Comparison of ENCODE assay signal across 8 cellular contexts in the genomic region with DNA sequence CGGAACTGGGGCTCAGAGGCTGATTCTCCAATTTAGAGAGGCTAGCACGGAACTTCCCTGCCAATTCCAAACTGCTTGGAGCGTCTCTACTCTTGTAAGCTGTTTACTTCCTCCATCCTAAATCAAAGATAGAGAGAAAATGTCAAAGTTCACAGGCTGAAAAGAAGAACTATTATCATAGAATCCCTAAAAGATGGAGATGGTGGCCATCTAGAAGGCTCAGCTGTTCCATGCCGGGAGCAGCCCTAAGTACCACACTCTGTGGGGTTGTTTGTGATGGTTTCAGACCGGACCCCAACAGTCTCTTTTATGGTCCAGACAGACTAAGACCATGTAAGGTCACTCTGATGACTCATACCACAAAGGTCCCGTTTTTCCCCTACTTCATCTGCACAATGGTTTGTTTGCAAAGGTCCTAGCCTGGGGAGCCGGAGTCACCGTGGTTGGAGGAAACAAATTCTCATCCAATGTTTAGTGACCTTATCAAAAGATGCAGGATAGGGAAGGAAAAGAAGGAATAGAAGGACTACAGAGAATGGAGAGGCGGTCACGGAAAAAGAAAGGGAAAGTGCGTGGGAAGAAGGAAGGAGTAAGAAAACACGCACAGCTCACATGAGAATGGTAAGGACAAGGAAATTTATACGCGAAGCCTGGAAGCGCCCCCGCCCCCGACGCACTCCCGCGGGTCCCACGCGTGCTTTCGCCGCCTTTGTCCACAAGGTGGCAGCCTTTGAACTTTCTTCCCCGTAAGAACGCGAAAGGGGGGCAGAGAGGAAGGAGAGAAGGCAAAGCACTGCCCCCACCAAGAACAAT. TPM values are rescaled to one million over a fixed set of nuclear protein-coding genes. Genes with fewer than 3 reads are reported as not detected.
DNase-seq lines count a peak whose midpoint lies in the region; ATAC-seq and TF ChIP-seq lines count a peak whose summit lies in the region.

No MANE protein-coding gene starts in this region.

- peaks cover 14% of the 10 kb centered on the region for H4K20me1 ChIP-seq in IMR-90 (ENCODE audit: insufficient read depth, low read length)

- DNase-seq in G401 (ENCODE audit: low spot score) (peak; percentile 77), IMR-90 (peak; percentile 76), SKM-1 treated with dmso at 0.1 percent for 144 hours (lab: John Stamatoyannopoulos, UW; ENCODE audit: unreplicated experiment) (peak; percentile 41), astrocyte of the cerebellum (ENCODE audit: low read depth) (no peak), hypothalamus (lab: John Stamatoyannopoulos, UW) (peak in 44 of 51 donors; percentile 6 to 85 (median 54)), renal cortical epithelial cell (ENCODE audit: low read depth) (peak; percentile 32)

- TF ChIP-seq CTCF in IMR-90 (conservative IDR thresholded peaks at IDR 0.05; ENCODE audit: low read depth, low read length) (peak; percentile 78), astrocyte of the cerebellum (IDR thresholded peaks at IDR 0.05; ENCODE audit: low read depth, low read length, missing control alignments) (peak; percentile 82)

- H3K4me1 ChIP-seq in IMR-90 (ENCODE audit: control insufficient read depth, insufficient read depth, low read length), result peaks cover 3% of the 10 kb centered on the region; the same call in 1 of the 2 replicates

- H3K4me3 ChIP-seq in IMR-90 (ENCODE audit: insufficient read depth, low read depth, low read length) (peak overlapping the region; percentile 99), astrocyte of the cerebellum (ENCODE audit: low read depth, low read length) (peak overlapping the region; percentile 82)

- H3K27me3 ChIP-seq in IMR-90 (ENCODE audit: control insufficient read depth, insufficient read depth, low read length), result no peaks in the 10 kb centered on the region

- TF ChIP-seq POLR2A in IMR-90 (IDR thresholded peaks at IDR 0.05; ENCODE audit: low read depth, low read length), result no peak

- H3K18ac ChIP-seq in IMR-90 (ENCODE audit: low read depth, low read length), result peak overlapping the region; percentile 5

- dilution Hi-C loops in IMR-90 (cut with HindIII; ENCODE audit: low sequenced_read_pairs, unreplicated experiment), result loop anchor here (25.0 kb wide), 1 partner anchor 300 kb away; no protein-coding TSS in a partner anchor

- H3K9me3 ChIP-seq in IMR-90 (ENCODE audit: control insufficient read depth, insufficient read depth, low read length), result no peaks in the 10 kb centered on the region

- H3K4me2 ChIP-seq in IMR-90 (ENCODE audit: low read depth, low read length), result peak overlapping the region; percentile 54

- 13% methylated on average over 3 of the region's 27 CpGs; no CpG with 5 or more reads in 1 of the 2 experiments for WGBS in IMR-90 (ENCODE audit: extremely low coverage in 2 of 2, insufficient read length in 1 of 2), 2 experiments

- peak overlapping the region; percentile 14; the same call in 1 of the 2 replicates for H3K14ac ChIP-seq in IMR-90 (replicated peaks; ENCODE audit: low read depth, low read length)

- CTCF ChIA-PET in IMR-90 (lab: Yijun Ruan, JAX), result interaction anchor here (0.6 to 1.1 kb wide), 10 partner anchors 12 to 293 kb away, joined by 3 to 4 read pairs (median 3); no protein-coding TSS in a partner anchor

- H3K36me3 ChIP-seq in IMR-90 (ENCODE audit: control insufficient read depth, insufficient read depth, low read length), result peaks cover 4% of the 10 kb centered on the region

- peak overlapping the region; percentile 58; the same call in 1 of the 2 replicates for H2BK20ac ChIP-seq in IMR-90 (ENCODE audit: low read depth, low read length)

- ATAC-seq in IMR-90 (ENCODE audit: low read depth) (peak; percentile 68), HG02623 (IDR thresholded peaks at IDR 0.05; ENCODE audit: unreplicated experiment) (no peak), HG02884 (IDR thresholded peaks at IDR 0.05; ENCODE audit: unreplicated experiment) (no peak)

- H2BK120ac ChIP-seq in IMR-90 (ENCODE audit: low read depth, low read length), result peak overlapping the region; percentile 85

- POLR2A ChIA-PET in IMR-90 (lab: Charles Lee; ENCODE audit: unreplicated experiment), result interaction anchor here (0.5 kb wide), 1 partner anchor 67 kb away, joined by 3 read pairs; no protein-coding TSS in a partner anchor

- peaks cover 8% of the 10 kb centered on the region for H3K9me1 ChIP-seq in IMR-90 (ENCODE audit: insufficient read depth, low read length)

- peak overlapping the region; percentile 73; the same call in 1 of the 2 replicates for H3K56ac ChIP-seq in IMR-90 (ENCODE audit: extremely low read depth, insufficient read depth, low read length)

- H2AK5ac ChIP-seq in IMR-90 (ENCODE audit: low read depth, low read length), result peak overlapping the region; percentile 31

- H4K8ac ChIP-seq in IMR-90 (ENCODE audit: low read depth in 2 of 2, low read length in 2 of 2), result peak overlapping the region; percentile 67 to 94

- peak overlapping the region; percentile 65 for H2AK9ac ChIP-seq in IMR-90 (replicated peaks; ENCODE audit: low read depth, low read length, poor library complexity)

- H4K5ac ChIP-seq in IMR-90 (ENCODE audit: low read depth, low read length), result 0 out of 2 replicates have a peak overlapping the region, but pooled peaks have one; percentile 7

- H4K91ac ChIP-seq in IMR-90 (ENCODE audit: insufficient read depth, low read depth, low read length), result peak overlapping the region; percentile 47; the same call in 1 of the 2 replicates

- peak; percentile 74 for TF ChIP-seq RAD21 in IMR-90 (IDR thresholded peaks at IDR 0.05; ENCODE audit: low read length)

- peak overlapping the region; percentile 97 for H2AFZ ChIP-seq in IMR-90 (replicated peaks; ENCODE audit: low read length, poor library complexity)

- peak overlapping the region; percentile 90; the same call in 2 of the 3 replicates for H2BK15ac ChIP-seq in IMR-90 (ENCODE audit: low read depth, low read length)

- peak overlapping the region; percentile 89 for H3K4ac ChIP-seq in IMR-90 (ENCODE audit: low read depth, low read length)

- H3K79me1 ChIP-seq in IMR-90 (ENCODE audit: low read depth in 1 of 2, low read length in 2 of 2), result peaks cover 16 to 26% of the 10 kb centered on the region in 2 experiments

- no TSS peak for BruUV-seq in IMR-90 (replicated peaks; lab: Mats Ljungman, UMichigan)

- H3K23ac ChIP-seq in IMR-90 (ENCODE audit: low read depth, low read length), result peak overlapping the region; percentile 61

- intact Hi-C loops in IMR-90 (cut with micrococcal nuclease), result loop anchor here (1.0 to 10.0 kb wide), 4 partner anchors 69 to 698 kb away; a partner anchor contains a TSS

- peak overlapping the region; percentile 100 for H3K9ac ChIP-seq in IMR-90 (ENCODE audit: low read depth, low read length)

- H3K27ac ChIP-seq in IMR-90 (ENCODE audit: insufficient read depth, low read length), result peak overlapping the region; percentile 89

- in situ Hi-C loops in G401 (cut with HindIII; ENCODE audit: low sequenced_read_pairs), result no loop called here
- in situ Hi-C loops in IMR-90 (cut with MboI; ENCODE audit: low sequenced_read_pairs), result loop anchor here (5.0 to 10.0 kb wide), 2 partner anchors 162 to 295 kb away; no protein-coding TSS in a partner anchor
- in situ Hi-C loops in astrocyte of the cerebellum (cut with HindIII; ENCODE audit: low sequenced_read_pairs), result loop anchor here (25.0 kb wide), 1 partner anchor 100 kb away; no protein-coding TSS in a partner anchor

- H2BK5ac ChIP-seq in IMR-90 (ENCODE audit: low read depth, low read length, poor library complexity, severe bottlenecking), result peak overlapping the region; percentile 77

TF ChIP-seq in IMR-90, 13 proteins besides CTCF, POLR2A, EP300 and RAD21 (continues in another document):
- TF ChIP-seq, protein P1, sequence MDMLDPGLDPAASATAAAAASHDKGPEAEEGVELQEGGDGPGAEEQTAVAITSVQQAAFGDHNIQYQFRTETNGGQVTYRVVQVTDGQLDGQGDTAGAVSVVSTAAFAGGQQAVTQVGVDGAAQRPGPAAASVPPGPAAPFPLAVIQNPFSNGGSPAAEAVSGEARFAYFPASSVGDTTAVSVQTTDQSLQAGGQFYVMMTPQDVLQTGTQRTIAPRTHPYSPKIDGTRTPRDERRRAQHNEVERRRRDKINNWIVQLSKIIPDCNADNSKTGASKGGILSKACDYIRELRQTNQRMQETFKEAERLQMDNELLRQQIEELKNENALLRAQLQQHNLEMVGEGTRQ (IDR thresholded peaks at IDR 0.05; ENCODE audit: low read depth, low read length), result no peak
- TF ChIP-seq RCOR1 (IDR thresholded peaks at IDR 0.05; ENCODE audit: insufficient replicate concordance, low read length) (no peak), NFE2L2 (IDR thresholded peaks at IDR 0.05; ENCODE audit: low read depth, low read length) (no peak), BHLHE40 (IDR thresholded peaks at IDR 0.05; ENCODE audit: low read depth, low read length) (peak; percentile 42), FOS (IDR thresholded peaks at IDR 0.05; ENCODE audit: low read depth, low read length) (peak; percentile 48; the same call in 1 of the 2 replicates), MAFK (IDR thresholded peaks at IDR 0.05; ENCODE audit: low read depth, low read length) (no peak), CEBPB (IDR thresholded peaks at IDR 0.05; ENCODE audit: low read depth, low read length) (no peak)

RNA-seq across cellular contexts. Expression of a gene that starts 0.5 kb away (rescaled TPM):
- 7.1 and 8.1 TPM in 2 replicates for total RNA-seq in G401 (2014; rRNA removed; shearing (Covaris generic))
- total RNA-seq in IMR-90 (2012; rRNA removed) (27.2 and 29.2 TPM in 2 replicates), renal cortical epithelial cell (3.3 and 26.5 TPM in 2 replicates)
- polyA plus RNA-seq in IMR-90 (2012; rRNA removed), result 32.8 and 36.9 TPM in 2 replicates
- polyA plus RNA-seq in IMR-90 (2012; cell fraction: cytosol; rRNA removed), result 19.6 and 25.2 TPM in 2 replicates
- polyA plus RNA-seq in IMR-90 (2012; cell fraction: nucleus; rRNA removed; ENCODE audit: low replicate concordance), result 8.1 and 32.8 TPM in 2 replicates

RNA-seq across cellular contexts. Expression of a gene that starts 38.1 kb away (rescaled TPM):
- total RNA-seq in G401 (2014; rRNA removed; shearing (Covaris generic)), result not detected in 2 replicates
- total RNA-seq in IMR-90 (2012; rRNA removed) (not detected in 2 replicates), renal cortical epithelial cell (not detected in 2 replicates)
- polyA plus RNA-seq in IMR-90 (2012; rRNA removed), result not detected in 2 replicates
- polyA plus RNA-seq in IMR-90 (2012; cell fraction: cytosol; rRNA removed), result 0.13 TPM in 1 of 2 replicates, not detected in the other
- polyA plus RNA-seq in IMR-90 (2012; cell fraction: nucleus; rRNA removed; ENCODE audit: low replicate concordance), result 0.62 TPM in 1 of 2 replicates, not detected in the other

RNA-seq across cellular contexts. Expression of a gene that starts 59.8 kb away (rescaled TPM):
- not detected in 2 replicates for total RNA-seq in G401 (2014; rRNA removed; shearing (Covaris generic))
- total RNA-seq in IMR-90 (2012; rRNA removed) (not detected in 2 replicates), renal cortical epithelial cell (not detected in 2 replicates)
- not detected in 2 replicates for polyA plus RNA-seq in IMR-90 (2012; rRNA removed)
- polyA plus RNA-seq in IMR-90 (2012; cell fraction: cytosol; rRNA removed), result not detected in 2 replicates
- not detected in 2 replicates for polyA plus RNA-seq in IMR-90 (2012; cell fraction: nucleus; rRNA removed; ENCODE audit: low replicate concordance)
